ENCODE assay signal across 25 cellular contexts in genomic region chr19:18264956-18265610, GRCh38. TPM values are rescaled to one million over a fixed set of nuclear protein-coding genes. Genes with fewer than 3 reads are reported as not detected.
DNase-seq lines count a peak whose midpoint lies in the region; ATAC-seq and TF ChIP-seq lines count a peak whose summit lies in the region.
"Had no signal": no experiment of that assay in that cellular context is flagged by ENCODE, and none has a peak within 500 bp of the region (broad histone marks: within the 10 kb centered on the region; RNA-seq: fewer than 3 reads in every experiment).

No MANE protein-coding gene starts in this region.

- no peak overlapping the region for H2BK15ac ChIP-seq in neuronal stem cell (ENCODE audit: low read length)

- peaks cover 55% of the 10 kb centered on the region for H3K36me3 Mint-ChIP-seq in central memory CD8-positive, alpha-beta T cell (ENCODE audit: insufficient read depth)

- H3K9me3 ChIP-seq in DND-41 (ENCODE audit: insufficient read depth, low read length, severe bottlenecking) (no peaks in the 10 kb centered on the region), KOPT-K1 (ENCODE audit: insufficient read depth, low read length, poor library complexity, severe bottlenecking) (no peaks in the 10 kb centered on the region), neuronal stem cell (replicated peaks in 1 of 2; ENCODE audit: control insufficient read depth in 2 of 2, insufficient read depth in 1 of 2, low read depth in 1 of 2, low read length in 2 of 2) (peaks cover 0 to 2% of the 10 kb centered on the region in 2 donors)
- H3K9me3 ChIP-seq: A549 had no signal

- no peaks in the 10 kb centered on the region; the same call in 1 of the 2 replicates for H4K20me1 ChIP-seq in DND-41 (ENCODE audit: insufficient read depth, low read length)

- H3K9me3 Mint-ChIP-seq in central memory CD8-positive, alpha-beta T cell, result no peaks in the 10 kb centered on the region
- H3K9me3 Mint-ChIP-seq: CD8-positive, alpha-beta T cell had no signal

- peaks cover 15% of the 10 kb centered on the region for H3K4me1 Mint-ChIP-seq in central memory CD8-positive, alpha-beta T cell

- H3K27me3 ChIP-seq in DND-41 (ENCODE audit: insufficient read depth, low read length, poor library complexity) (no peaks in the 10 kb centered on the region), neuronal stem cell (ENCODE audit: control insufficient read depth in 3 of 3, insufficient read depth in 3 of 3, low read depth in 1 of 3, low read length in 3 of 3) (peaks cover 0 to 3% (median 0%) of the 10 kb centered on the region in 3 experiments)

- no peak for DNase-seq in DND-41
- no peak for DNase-seq in central memory CD8-positive, alpha-beta T cell (ENCODE audit: low spot score in 2 of 2)
- DNase-seq in neuronal stem cell (ENCODE audit: low spot score), result no peak
- DNase-seq in GM20000 (ENCODE audit: low spot score), result no peak
- DNase-seq in dedifferentiated amniotic fluid mesenchymal stem cell (ENCODE audit: extremely low spot score), result no peak
- no peak for DNase-seq in SHP77 treated with DMSO at 0.1 percent for 48 hours (lab: John Stamatoyannopoulos, UW)
- DNase-seq in NOMO-1 (lab: John Stamatoyannopoulos, UW; ENCODE audit: unreplicated experiment in 2 of 2), result no peak
- DNase-seq: AML-193; CD8-positive, alpha-beta T cell; DMS 273 treated with DMSO at 0.1 percent for 48 hours; DMS79 treated with DMSO at 0.1 percent for 48 hours; Karpas-422; MV-4-11; NCI-H1105; NCI-H1436 treated with DMSO at 0.1 percent for 48 hours; NCI-H187 treated with DMSO at 0.1 percent for 48 hours; NCI-H446; NCI-H524 treated with DMSO at 0.1 percent for 48 hours; NCI-H774; PC-9; SHP77; T-helper 1 cell had no signal

- peak overlapping the region; percentile 17 for H3K18ac ChIP-seq in neuronal stem cell (ENCODE audit: low read length)

- H3K4me3 Mint-ChIP-seq in central memory CD8-positive, alpha-beta T cell, result no peak overlapping the region
- H3K4me3 Mint-ChIP-seq: CD8-positive, alpha-beta T cell had no signal

- no peak overlapping the region for H2BK12ac ChIP-seq in neuronal stem cell (ENCODE audit: low read length)

- peak overlapping the region; percentile 87 for H3K14ac ChIP-seq in neuronal stem cell (ENCODE audit: low read length)

- H3K79me2 ChIP-seq in DND-41 (ENCODE audit: insufficient read depth, low read length), result no peaks in the 10 kb centered on the region

- peak overlapping the region; percentile 65 for H3K23ac ChIP-seq in neuronal stem cell (ENCODE audit: low read depth, low read length, poor library complexity)

- H3K9ac ChIP-seq in DND-41 (ENCODE audit: low read depth, low read length) (no peak overlapping the region), neuronal stem cell (ENCODE audit: low read depth, low read length, poor library complexity) (peak overlapping the region; percentile 60)

- H3K36me3 ChIP-seq in DND-41 (ENCODE audit: insufficient read depth, low read length) (no peaks in the 10 kb centered on the region), KOPT-K1 (ENCODE audit: insufficient read depth, low read length) (peaks cover 3% of the 10 kb centered on the region; the same call in 1 of the 2 replicates), neuronal stem cell (replicated peaks in 1 of 2; ENCODE audit: control insufficient read depth in 2 of 2, insufficient read depth in 2 of 2, low read length in 2 of 2) (peaks cover 20 to 38% of the 10 kb centered on the region in 2 donors)

- H2BK120ac ChIP-seq in neuronal stem cell (ENCODE audit: low read depth, low read length), result no peak overlapping the region

- H3K4me2 ChIP-seq in DND-41 (ENCODE audit: insufficient read depth, low read length) (no peak overlapping the region), neuronal stem cell (ENCODE audit: insufficient read depth, low read length, poor library complexity, severe bottlenecking) (no peak overlapping the region)
- H3K4me2 ChIP-seq: A549, PC-9 had no signal

- TF ChIP-seq CTCF in DND-41 (IDR thresholded peaks at IDR 0.05; ENCODE audit: borderline replicate concordance, extremely low read depth, low read length, poor library complexity, severe bottlenecking) (no peak), GM20000 (IDR thresholded peaks at IDR 0.05; ENCODE audit: extremely low read depth, missing control alignments) (no peak)

- H3K27ac Mint-ChIP-seq in central memory CD8-positive, alpha-beta T cell (ENCODE audit: low read depth), result peak overlapping the region; percentile 73
- H3K27ac Mint-ChIP-seq: CD8-positive, alpha-beta T cell had no signal

- H3K27me3 Mint-ChIP-seq in central memory CD8-positive, alpha-beta T cell, result no peaks in the 10 kb centered on the region

- peaks cover 13% of the 10 kb centered on the region for H3K4me1 ChIP-seq in DND-41 (ENCODE audit: insufficient read depth, low read length)
- H3K4me1 ChIP-seq in neuronal stem cell (ENCODE audit: control insufficient read depth in 2 of 2, insufficient read depth in 1 of 2, low read depth in 1 of 2, low read length in 2 of 2), result peaks cover 0 to 3% of the 10 kb centered on the region in 2 donors
- H3K4me1 ChIP-seq: A549 had no signal

- no peak overlapping the region for H4K8ac ChIP-seq in neuronal stem cell (ENCODE audit: low read depth, low read length)

- no CpG with 5 or more reads among the region's 25 CpGs for WGBS in neuronal stem cell (ENCODE audit: extremely low coverage in 2 of 2, insufficient read length in 2 of 2, insufficient replicate concordance in 1 of 2), 2 donors

- no peak overlapping the region for H3K4ac ChIP-seq in neuronal stem cell (ENCODE audit: low read length)

- H3K4me3 ChIP-seq in DND-41 (ENCODE audit: low read depth in 1 of 2, low read length in 2 of 2), result no peak overlapping the region
- H3K4me3 ChIP-seq in neuronal stem cell (ENCODE audit: low read length in 2 of 2), result peak overlapping the region in 1 of 2 donors; percentile 49
- H3K4me3 ChIP-seq: A549, PC-9 had no signal

- no peak overlapping the region for H4K91ac ChIP-seq in neuronal stem cell (ENCODE audit: low read depth, low read length, poor library complexity)

- H3K27ac ChIP-seq in DND-41 (ENCODE audit: low read length) (peak overlapping the region; percentile 28; the same call in 1 of the 2 replicates), KOPT-K1 (ENCODE audit: low read depth, low read length, poor library complexity, severe bottlenecking) (peak overlapping the region; percentile 73), neuronal stem cell (replicated peaks; ENCODE audit: low read length) (no peak overlapping the region)
- H3K27ac ChIP-seq: A549, C4-2B, PC-9 had no signal

- no peak overlapping the region for H2AK5ac ChIP-seq in neuronal stem cell (ENCODE audit: low read depth, low read length)

- H2AFZ ChIP-seq in DND-41 (ENCODE audit: low read depth, low read length) (no peak overlapping the region), neuronal stem cell (ENCODE audit: low read length) (no peak overlapping the region)
- H2AFZ ChIP-seq: PC-9 had no signal

- H3K79me1 ChIP-seq in neuronal stem cell (ENCODE audit: low read depth, low read length), result peaks cover 4% of the 10 kb centered on the region

- ATAC-seq in DND-41 (ENCODE audit: insufficient read depth, low read depth), result no peak
- ATAC-seq in central memory CD8-positive, alpha-beta T cell (replicated peaks; ENCODE audit: extremely low read depth, poor library complexity, severe bottlenecking), result no peak
- ATAC-seq: A549; CD8-positive, alpha-beta T cell had no signal

- H2BK5ac ChIP-seq in neuronal stem cell (ENCODE audit: low read length), result peak overlapping the region; percentile 75

RNA-seq across cellular contexts. Expression of gene IQCN, which starts 9.2 kb away (rescaled TPM):
- polyA plus RNA-seq in neuronal stem cell (2013, experiment 1 of 2), result 0.81 TPM
- polyA plus RNA-seq in neuronal stem cell (2013, experiment 2 of 2), result 1.1 TPM

RNA-seq across cellular contexts. Expression of gene JUND, which starts 16.3 kb away (rescaled TPM):
- polyA plus RNA-seq in neuronal stem cell (2013, experiment 1 of 2), result 126 TPM
- 119 TPM for polyA plus RNA-seq in neuronal stem cell (2013, experiment 2 of 2)

RNA-seq across cellular contexts. Expression of gene PDE4C, which starts 38.8 kb away (rescaled TPM):
- 0.14 TPM for polyA plus RNA-seq in neuronal stem cell (2013, experiment 1 of 2)
- 0.12 TPM for polyA plus RNA-seq in neuronal stem cell (2013, experiment 2 of 2)

RNA-seq across cellular contexts. Expression of gene LSM4, which starts 57.8 kb away (rescaled TPM):
- polyA plus RNA-seq in neuronal stem cell (2013, experiment 1 of 2), result 355 TPM
- polyA plus RNA-seq in neuronal stem cell (2013, experiment 2 of 2), result 349 TPM
